In genomic region chr3:65291448-65292091, GRCh38 we compare ENCODE assay signal across 22 cellular contexts.
DNase-seq lines count a peak whose midpoint lies in the region; ATAC-seq and TF ChIP-seq lines count a peak whose summit lies in the region.
"Had no signal": no experiment of that assay in that cellular context is flagged by ENCODE, and none has a peak within 500 bp of the region (broad histone marks: within the 10 kb centered on the region; RNA-seq: fewer than 3 reads in every experiment).

No MANE protein-coding gene starts in this region.

- H3K36me3 ChIP-seq in mammary epithelial cell (ENCODE audit: insufficient read depth, low read length) (no peaks in the 10 kb centered on the region), breast epithelium (no peaks in the 10 kb centered on the region), neuronal stem cell (replicated peaks in 1 of 2; ENCODE audit: control insufficient read depth in 2 of 2, insufficient read depth in 2 of 2, low read length in 2 of 2) (no peaks in the 10 kb centered on the region), left ventricle myocardium inferior (no peaks in the 10 kb centered on the region)
- H3K36me3 ChIP-seq: BLaER1 had no signal

- no peak overlapping the region for H2AFZ ChIP-seq in mammary epithelial cell (ENCODE audit: low read depth, low read length)
- peak overlapping the region; percentile 30 for H2AFZ ChIP-seq in neuronal stem cell (ENCODE audit: low read length)
- H2AFZ ChIP-seq: GM23248 had no signal

- no peaks in the 10 kb centered on the region for H3K9me3 ChIP-seq in mammary epithelial cell (replicated peaks; ENCODE audit: insufficient read depth, low read length)
- H3K9me3 ChIP-seq in breast epithelium, result no peaks in the 10 kb centered on the region
- H3K9me3 ChIP-seq in neuronal stem cell (replicated peaks in 1 of 2; ENCODE audit: control insufficient read depth in 2 of 2, insufficient read depth in 1 of 2, low read depth in 1 of 2, low read length in 2 of 2), result no peaks in the 10 kb centered on the region
- H3K9me3 ChIP-seq in left ventricle myocardium inferior (replicated peaks), result no peaks in the 10 kb centered on the region
- H3K9me3 ChIP-seq: BLaER1 had no signal

- no peak overlapping the region for H3K23ac ChIP-seq in neuronal stem cell (ENCODE audit: low read depth, low read length, poor library complexity)

- no peak overlapping the region for H3K4me2 ChIP-seq in mammary epithelial cell (ENCODE audit: insufficient read depth, low read depth, low read length)
- no peak overlapping the region for H3K4me2 ChIP-seq in neuronal stem cell (ENCODE audit: insufficient read depth, low read length, poor library complexity, severe bottlenecking)
- H3K4me2 ChIP-seq: BLaER1 had no signal

- no peak overlapping the region for H3K4me3 ChIP-seq in mammary epithelial cell (replicated peaks in 1 of 3; ENCODE audit: insufficient read depth in 1 of 3, low read depth in 2 of 3, low read length in 3 of 3)
- H3K4me3 ChIP-seq in breast epithelium, result no peak overlapping the region
- no peak overlapping the region for H3K4me3 ChIP-seq in neuronal stem cell (ENCODE audit: low read length in 2 of 2)
- no peak overlapping the region for H3K4me3 ChIP-seq in left ventricle myocardium inferior
- H3K4me3 ChIP-seq: BLaER1, GM23248 had no signal

- no peak for TF ChIP-seq POLR2A in breast epithelium (IDR thresholded peaks at IDR 0.05)

- no peak overlapping the region for H4K8ac ChIP-seq in neuronal stem cell (ENCODE audit: low read depth, low read length)

- CTCF ChIA-PET in mammary epithelial cell (lab: Charles Lee; ENCODE audit: low non-redundant PET), result no interaction called here

- H3K4me1 ChIP-seq in mammary epithelial cell (ENCODE audit: insufficient read depth, low read length) (no peaks in the 10 kb centered on the region), breast epithelium (no peaks in the 10 kb centered on the region), neuronal stem cell (ENCODE audit: control insufficient read depth in 2 of 2, insufficient read depth in 1 of 2, low read depth in 1 of 2, low read length in 2 of 2) (peaks cover 2 to 5% of the 10 kb centered on the region in 2 donors), left ventricle myocardium inferior (no peaks in the 10 kb centered on the region)
- H3K4me1 ChIP-seq: BLaER1 had no signal

- no peak overlapping the region for H2AK5ac ChIP-seq in neuronal stem cell (ENCODE audit: low read depth, low read length)

- intact Hi-C loops in mammary epithelial cell (cut with micrococcal nuclease) (no loop called here), breast epithelium (cut with DNase I; ENCODE audit: low total_unique reads) (no loop called here), cardiac septum (cut with DNase I) (no loop called here), left ventricle myocardium inferior (cut with micrococcal nuclease) (no loop called here)

- H3K9ac ChIP-seq in mammary epithelial cell (ENCODE audit: insufficient read depth, low read length) (no peak overlapping the region), neuronal stem cell (ENCODE audit: low read depth, low read length, poor library complexity) (no peak overlapping the region)
- H3K9ac ChIP-seq: BLaER1, GM23248 had no signal

- no peak overlapping the region for H3K18ac ChIP-seq in neuronal stem cell (ENCODE audit: low read length)

- DNase-seq in mammary epithelial cell, result peak; percentile 3
- DNase-seq in breast epithelium (ENCODE audit: low spot score in 2 of 2), result no peak
- DNase-seq in left lobe of liver (ENCODE audit: low spot score), result peak; percentile 42
- DNase-seq in neuronal stem cell (ENCODE audit: low spot score), result no peak
- no peak for DNase-seq in cardiac septum (ENCODE audit: low spot score)
- DNase-seq in left ventricle myocardium inferior, result no peak
- no peak for DNase-seq in NCI-H2029 (lab: John Stamatoyannopoulos, UW)
- DNase-seq: CD4-positive, CD25-positive, alpha-beta regulatory T cell; DMS153; GM23248; H9; IMR-90; KG1; MM.1S; NCI-H1694; NCI-H2081; NCI-H2171 treated with DMSO at 0.1 percent for 48 hours; NCI-H446; NCI-H526 treated with DMSO at 0.1 percent for 48 hours; SHP77 had no signal

- H3K27ac ChIP-seq in mammary epithelial cell (ENCODE audit: insufficient read depth, low read depth, low read length), result no peak overlapping the region
- no peak overlapping the region for H3K27ac ChIP-seq in breast epithelium
- H3K27ac ChIP-seq in neuronal stem cell (replicated peaks; ENCODE audit: low read length), result no peak overlapping the region
- H3K27ac ChIP-seq in left ventricle myocardium inferior (replicated peaks), result no peak overlapping the region
- H3K27ac ChIP-seq: BLaER1, GM23248, RWPE1 had no signal

- no peaks in the 10 kb centered on the region for H3K79me1 ChIP-seq in neuronal stem cell (ENCODE audit: low read depth, low read length)

- no peaks in the 10 kb centered on the region for H3K79me2 ChIP-seq in mammary epithelial cell (ENCODE audit: insufficient read depth, low read length)

- no TSS peak for BruUV-seq in mammary epithelial cell (replicated peaks; lab: Mats Ljungman, UMichigan)

- H3K14ac ChIP-seq in neuronal stem cell (ENCODE audit: low read length), result no peak overlapping the region

- ATAC-seq in left lobe of liver, result peak; percentile 92

- in situ Hi-C loops in mammary epithelial cell (cut with MboI; ENCODE audit: low sequenced_read_pairs in 2 of 2), result no loop called here

- H2BK120ac ChIP-seq in neuronal stem cell (ENCODE audit: low read depth, low read length), result no peak overlapping the region

- no peak overlapping the region for H2BK15ac ChIP-seq in neuronal stem cell (ENCODE audit: low read length)

- H2BK5ac ChIP-seq in neuronal stem cell (ENCODE audit: low read length), result no peak overlapping the region

- H4K20me1 ChIP-seq in mammary epithelial cell (ENCODE audit: insufficient read depth, low read length), result no peaks in the 10 kb centered on the region
- H4K20me1 ChIP-seq: BLaER1 had no signal

- H4K91ac ChIP-seq in neuronal stem cell (ENCODE audit: low read depth, low read length, poor library complexity), result no peak overlapping the region

- 53% methylated on average over 4 of the region's 4 CpGs for WGBS in mammary epithelial cell (ENCODE audit: low coverage, missing lambda C conversion rate)
- no CpG with 5 or more reads among the region's 4 CpGs for WGBS in neuronal stem cell (ENCODE audit: extremely low coverage in 2 of 2, insufficient read length in 2 of 2, insufficient replicate concordance in 1 of 2), 2 donors

- dilution Hi-C loops in mammary epithelial cell (cut with HindIII; ENCODE audit: low sequenced_read_pairs), result no loop called here

- no peak for TF ChIP-seq CTCF in mammary epithelial cell (conservative IDR thresholded peaks at IDR 0.05 in 1 of 2, IDR thresholded peaks at IDR 0.05 in 1 of 2; ENCODE audit: extremely low read depth in 1 of 2, insufficient read depth in 1 of 2, low read depth in 1 of 2, low read length in 2 of 2)
- TF ChIP-seq CTCF in breast epithelium (IDR thresholded peaks at IDR 0.05), result no peak
- no peak for TF ChIP-seq CTCF in left ventricle myocardium inferior (IDR thresholded peaks at IDR 0.05; ENCODE audit: borderline replicate concordance)

- H2BK12ac ChIP-seq in neuronal stem cell (ENCODE audit: low read length), result no peak overlapping the region

- H3K4ac ChIP-seq in neuronal stem cell (ENCODE audit: low read length), result no peak overlapping the region

- H3K27me3 ChIP-seq in mammary epithelial cell (ENCODE audit: insufficient read depth, low read length), result peaks cover 2% of the 10 kb centered on the region
- H3K27me3 ChIP-seq in breast epithelium, result no peaks in the 10 kb centered on the region
- peaks cover 0 to 14% (median 0%) of the 10 kb centered on the region in 3 experiments for H3K27me3 ChIP-seq in neuronal stem cell (ENCODE audit: control insufficient read depth in 3 of 3, insufficient read depth in 3 of 3, low read depth in 1 of 3, low read length in 3 of 3)
- H3K27me3 ChIP-seq in left ventricle myocardium inferior (ENCODE audit: low read depth), result no peaks in the 10 kb centered on the region
- H3K27me3 ChIP-seq: BLaER1 had no signal

Comparison
In these comparisons a context has a peak if more than half of its experiments do, and no peak if none do; other contexts are left out.
1. DNase-seq: peak in mammary epithelial cell (single experiment) and left lobe of liver (single experiment); none in breast epithelium (0 of 2), neuronal stem cell (single experiment), cardiac septum (single experiment), left ventricle myocardium inferior (single experiment) and NCI-H2029 (single experiment).